Comparison of ENCODE assay signal across 2 cellular contexts in genomic region chr4:100479971-100480370, GRCh38.
TF ChIP-seq lines count a peak whose summit lies in the region.

No MANE protein-coding gene starts in this region.

TF ChIP-seq in HepG2, 621 proteins besides CTCF, POLR2A, EP300 and RAD21:
- TF ChIP-seq ZNF547 (CRISPR knock-in tag; IDR thresholded peaks at IDR 0.05), result no peak
- no peak for TF ChIP-seq TFDP1 (CRISPR knock-in tag; IDR thresholded peaks at IDR 0.05; ENCODE audit: borderline replicate concordance)
- no peak for TF ChIP-seq USF2 (IDR thresholded peaks at IDR 0.05; ENCODE audit: low read depth, low read length)
- TF ChIP-seq USF2 (CRISPR knock-in tag; IDR thresholded peaks at IDR 0.05; ENCODE audit: borderline replicate concordance), result no peak
- no peak for TF ChIP-seq E2F5 (CRISPR knock-in tag; conservative IDR thresholded peaks at IDR 0.05)
- no peak for TF ChIP-seq ATRX (CRISPR knock-in tag; IDR thresholded peaks at IDR 0.05; ENCODE audit: borderline replicate concordance)
- no peak for TF ChIP-seq YEATS2 (CRISPR knock-in tag; IDR thresholded peaks at IDR 0.05; ENCODE audit: borderline replicate concordance)
- TF ChIP-seq ZNF609 (CRISPR knock-in tag; IDR thresholded peaks at IDR 0.05; ENCODE audit: borderline replicate concordance), result no peak
- peak; percentile 89 for TF ChIP-seq MAFF (IDR thresholded peaks at IDR 0.05; ENCODE audit: low read depth, low read length)
- no peak for TF ChIP-seq ZIK1 (CRISPR knock-in tag; IDR thresholded peaks at IDR 0.05; ENCODE audit: borderline replicate concordance, low read depth)
- no peak for TF ChIP-seq PRPF4 (IDR thresholded peaks at IDR 0.05; ENCODE audit: low read depth, low read length, poor library complexity, severe bottlenecking)
- TF ChIP-seq MAFK (conservative IDR thresholded peaks at IDR 0.05 in 1 of 2, IDR thresholded peaks at IDR 0.05 in 1 of 2; ENCODE audit: low read length in 2 of 2), result peak; percentile 66 to 94; a peak in 3 of 4 replicates
- TF ChIP-seq MLLT10 (CRISPR knock-in tag; IDR thresholded peaks at IDR 0.05), result no peak
- no peak for TF ChIP-seq RAD51 (IDR thresholded peaks at IDR 0.05; ENCODE audit: borderline replicate concordance)

TF ChIP-seq in K562, 482 proteins besides CTCF, POLR2A, EP300 and RAD21:
- TF ChIP-seq MAFK (IDR thresholded peaks at IDR 0.05; ENCODE audit: low read length) (peak; percentile 63; the same call in 1 of the 2 replicates), ATF6 (CRISPR knock-in tag; IDR thresholded peaks at IDR 0.05) (no peak), ZNF316 (IDR thresholded peaks at IDR 0.05) (peak; percentile 40; the same call in 1 of the 2 replicates), MAFF (IDR thresholded peaks at IDR 0.05; ENCODE audit: low read length) (peak; percentile 37; the same call in 1 of the 2 replicates)
